Comparison of ENCODE assay signal across 20 cellular contexts in genomic region chr1:23331713-23332112, GRCh38. TPM values are rescaled to one million over a fixed set of nuclear protein-coding genes. Genes with fewer than 3 reads are reported as not detected.
DNase-seq lines count a peak whose midpoint lies in the region; ATAC-seq and TF ChIP-seq lines count a peak whose summit lies in the region.
"Had no signal": no experiment of that assay in that cellular context is flagged by ENCODE, and none has a peak within 500 bp of the region (broad histone marks: within the 10 kb centered on the region; RNA-seq: fewer than 3 reads in every experiment).

No MANE protein-coding gene starts in this region.

- ATAC-seq in right lobe of liver = peak; percentile 53 to 91 (median 64)
- ATAC-seq: CD8-positive, alpha-beta T cell had no signal

- H3K27me3 ChIP-seq in right lobe of liver = no peaks in the 10 kb centered on the region
- no peaks in the 10 kb centered on the region for H3K27me3 ChIP-seq in thyroid gland
- H3K27me3 ChIP-seq in left ventricle myocardium inferior (ENCODE audit: low read depth) = no peaks in the 10 kb centered on the region

- 38% methylated on average over 8 of the region's 8 CpGs for WGBS in right lobe of liver (ENCODE audit: insufficient coverage, low coverage, low lambda C conversion rate, missing lambda C conversion rate)
- 80 to 86% methylated on average over 8 of the region's 8 CpGs for WGBS in thyroid gland, 2 donors

- DNase-seq in RWPE1 (ENCODE audit: low spot score) (no peak), right lobe of liver (peak in 2 of 3 donors; percentile 68 to 72), thyroid gland (peak; percentile 9 to 18), NCI-H187 (lab: John Stamatoyannopoulos, UW) (no peak), NCI-H2081 treated with DMSO at 0.1 percent for 48 hours (lab: John Stamatoyannopoulos, UW) (no peak), left ventricle myocardium inferior (no peak)
- DNase-seq: Caco-2; CD8-positive, alpha-beta T cell; DMS79 treated with DMSO at 0.1 percent for 48 hours; KBM-7; MV-4-11; NCI-H1105; NCI-H1436 treated with DMSO at 0.1 percent for 48 hours; NCI-H2029; NCI-H2227 treated with DMSO at 0.1 percent for 48 hours; NCI-H526 treated with DMSO at 0.1 percent for 48 hours; PC-9; SHP77 had no signal

- H3K4me1 ChIP-seq in HEK293 (ENCODE audit: control insufficient read depth, insufficient read depth, low read length) (no peaks in the 10 kb centered on the region), right lobe of liver (peaks cover 0 to 16% (median 5%) of the 10 kb centered on the region in 4 donors), thyroid gland (no peaks in the 10 kb centered on the region), left ventricle myocardium inferior (no peaks in the 10 kb centered on the region)
- H3K4me1 ChIP-seq: Caco-2 had no signal

- no peak for TF ChIP-seq POLR2A in right lobe of liver (IDR thresholded peaks at IDR 0.05)
- TF ChIP-seq POLR2A in thyroid gland (IDR thresholded peaks at IDR 0.05) = no peak

- TF ChIP-seq CTCF in HEK293 (tag by site-specific recombination; IDR thresholded peaks at IDR 0.05) (no peak), RWPE1 (conservative IDR thresholded peaks at IDR 0.05; ENCODE audit: low read depth) (no peak), right lobe of liver (IDR thresholded peaks at IDR 0.05) (no peak), thyroid gland (IDR thresholded peaks at IDR 0.05) (no peak), left ventricle myocardium inferior (IDR thresholded peaks at IDR 0.05; ENCODE audit: borderline replicate concordance) (no peak)

- no peaks in the 10 kb centered on the region for H3K9me3 ChIP-seq in HEK293 (ENCODE audit: control insufficient read depth, insufficient read depth, low read depth, low read length)
- no peaks in the 10 kb centered on the region for H3K9me3 ChIP-seq in right lobe of liver
- no peaks in the 10 kb centered on the region for H3K9me3 ChIP-seq in thyroid gland
- H3K9me3 ChIP-seq in left ventricle myocardium inferior (replicated peaks) = no peaks in the 10 kb centered on the region
- H3K9me3 ChIP-seq: Caco-2 had no signal

- intact Hi-C loops in right lobe of liver (cut with DNase I) (no loop called here), thyroid gland (cut with DNase I) (no loop called here), left ventricle myocardium inferior (cut with micrococcal nuclease) (no loop called here)

- H3K4me3 ChIP-seq in HEK293 (ENCODE audit: low read depth, low read length) (no peak overlapping the region), right lobe of liver (no peak overlapping the region), thyroid gland (replicated peaks in 1 of 3) (no peak overlapping the region), left ventricle myocardium inferior (no peak overlapping the region)
- H3K4me3 ChIP-seq: PC-9 had no signal

- CTCF ChIA-PET in HEK293 (lab: Yijun Ruan, JAX) = interaction anchor here (0.6 kb wide), 1 partner anchor 224 kb away, joined by 3 read pairs; no protein-coding TSS in a partner anchor
- CTCF ChIA-PET in RWPE1 (lab: Yijun Ruan, JAX) = interaction anchor here (0.6 kb wide), 1 partner anchor 13 kb away, joined by 4 read pairs; no protein-coding TSS in a partner anchor

- H3K27ac ChIP-seq in HEK293 (ENCODE audit: extremely low read depth, low read depth, low read length) (no peak overlapping the region), RWPE1 (peak overlapping the region; percentile 24; the same call in 1 of the 2 replicates), right lobe of liver (peak overlapping the region in 1 of 3 donors; percentile 74), thyroid gland (no peak overlapping the region), left ventricle myocardium inferior (replicated peaks) (no peak overlapping the region)
- H3K27ac ChIP-seq: C4-2B, PC-9 had no signal

- H3K36me3 ChIP-seq in HEK293 (ENCODE audit: control insufficient read depth in 2 of 2, insufficient read depth in 1 of 2, low read length in 2 of 2) = peaks cover 95 to 97% of the 10 kb centered on the region in 2 experiments
- H3K36me3 ChIP-seq in right lobe of liver = peaks cover 0 to 49% (median 26%) of the 10 kb centered on the region in 4 donors
- peaks cover 57 to 59% of the 10 kb centered on the region in 2 donors for H3K36me3 ChIP-seq in thyroid gland
- H3K36me3 ChIP-seq in left ventricle myocardium inferior = peaks cover 92% of the 10 kb centered on the region

- POLR2A ChIA-PET in HEK293 (lab: Yijun Ruan, JAX) (interaction anchor here (0.6 to 0.7 kb wide), 2 partner anchors 69 to 495 kb away, joined by 3 read pairs; no protein-coding TSS in a partner anchor), RWPE1 (lab: Yijun Ruan, JAX; ENCODE audit: low non-redundant PET) (no interaction called here)

TF ChIP-seq in HEK293, 187 proteins besides CTCF, POLR2A, EP300 and RAD21:
- no peak for TF ChIP-seq ZNF211 (tag by site-specific recombination; IDR thresholded peaks at IDR 0.05; ENCODE audit: low read depth)
- TF ChIP-seq SCRT2 (tag by site-specific recombination; IDR thresholded peaks at IDR 0.05) = peak; percentile 69

RNA-seq across cellular contexts. Expression of gene HNRNPR, which starts 12.4 kb away (rescaled TPM):
- total RNA-seq in right lobe of liver (10 to 100 TPM; 27.5 to 44.2 (median 32.0) TPM), thyroid gland (100 to 1,000 TPM in 2 of 4 donors, 10 to 100 TPM in 2; 82.8 to 107 (median 99.4) TPM), left ventricle myocardium inferior (54.6 TPM)

RNA-seq across cellular contexts. Expression of gene ZNF436, which starts 37.9 kb away (rescaled TPM):
- total RNA-seq in right lobe of liver (1 to 10 TPM; 2.8 to 4.5 (median 3.4) TPM), thyroid gland (10 to 100 TPM; 22.0 to 44.0 (median 31.1) TPM), left ventricle myocardium inferior (11.8 TPM)

Comparison
In these comparisons a context has a peak if more than half of its experiments do, and no peak if none do; other contexts are left out.
1. DNase-seq: peak in right lobe of liver (2 of 3) and thyroid gland (2 of 2); none in RWPE1 (single experiment), NCI-H187 (0 of 2), NCI-H2081 treated with DMSO at 0.1 percent for 48 hours (single experiment) and left ventricle myocardium inferior (single experiment).